In genomic region chr20:1822564-1823420, GRCh38 we compare ENCODE assay signal across 18 cellular contexts.
DNase-seq lines count a peak whose midpoint lies in the region; FAIRE-seq and TF ChIP-seq lines count a peak whose summit lies in the region.
"Had no signal": no experiment of that assay in that cellular context is flagged by ENCODE, and none has a peak within 500 bp of the region (broad histone marks: within the 10 kb centered on the region; RNA-seq: fewer than 3 reads in every experiment).

No MANE protein-coding gene starts in this region.

- H3K4me1 ChIP-seq in astrocyte (ENCODE audit: insufficient read depth, low read length) (peaks cover 24% of the 10 kb centered on the region), left ventricle myocardium inferior (peaks cover 16% of the 10 kb centered on the region)
- H3K4me1 ChIP-seq: BE2C had no signal

- no peak overlapping the region for H2AFZ ChIP-seq in astrocyte (ENCODE audit: low read depth, low read length)

- peaks cover 6% of the 10 kb centered on the region for H3K27me3 Mint-ChIP-seq in astrocyte (ENCODE audit: low read depth, unreplicated experiment)

- no peaks in the 10 kb centered on the region for H4K20me1 ChIP-seq in astrocyte (ENCODE audit: insufficient read depth, low read length)

- no peak overlapping the region for H3K4me3 Mint-ChIP-seq in astrocyte (ENCODE audit: unreplicated experiment)
- H3K4me3 Mint-ChIP-seq: activated T-helper 17 cell treated with anti-CD3 and anti-CD28 coated beads, Interleukin-2, amount 50 U/mL, for 72 hours had no signal

- peaks cover 23% of the 10 kb centered on the region for H3K9me3 Mint-ChIP-seq in astrocyte (ENCODE audit: unreplicated experiment)

- DNase-seq in EH (ENCODE audit: low read depth) (peak; percentile 19), astrocyte (ENCODE audit: low read depth) (peak; percentile 58), fibroblast of pulmonary artery (ENCODE audit: low read depth) (peak; percentile 69), retinal pigment epithelial cell (ENCODE audit: low read depth) (no peak), left ventricle myocardium inferior (no peak), iPS-NIHi11 (ENCODE audit: low spot score) (no peak)
- DNase-seq in effector CD4-positive, alpha-beta T cell: no peak
- DNase-seq: BE2C; central memory CD4-positive, alpha-beta T cell; effector memory CD4-positive, alpha-beta T cell; GDM1; left ventricle myocardium superior; MM.1S; naive B cell; NCI-H1930; ovary; stimulated activated CD4-positive, alpha-beta T cell treated with anti-CD3 and anti-CD28 coated beads, Interleukin-2, amount 100 ng/mL, for 48 hours had no signal

- H3K4me2 ChIP-seq in astrocyte (ENCODE audit: low read length): no peak overlapping the region

- peaks cover 11% of the 10 kb centered on the region for H3K36me3 Mint-ChIP-seq in astrocyte (ENCODE audit: low read depth, unreplicated experiment)

- H3K27ac ChIP-seq in astrocyte (ENCODE audit: low read depth, low read length) (no peak overlapping the region), left ventricle myocardium inferior (replicated peaks) (no peak overlapping the region)
- H3K27ac ChIP-seq: ovary had no signal

- H3K9me3 ChIP-seq in astrocyte (ENCODE audit: insufficient read depth, low read depth, low read length) (no peaks in the 10 kb centered on the region), left ventricle myocardium inferior (replicated peaks) (peaks cover 31% of the 10 kb centered on the region)
- H3K9me3 ChIP-seq: BE2C had no signal

- TF ChIP-seq CTCF in astrocyte (IDR thresholded peaks at IDR 0.05; ENCODE audit: insufficient read depth, low read depth, low read length) (no peak), fibroblast of pulmonary artery (IDR thresholded peaks at IDR 0.05; ENCODE audit: low read length, missing control alignments) (peak; percentile 18), retinal pigment epithelial cell (conservative IDR thresholded peaks at IDR 0.05; ENCODE audit: low read depth, low read length) (peak; percentile 11), left ventricle myocardium inferior (IDR thresholded peaks at IDR 0.05; ENCODE audit: borderline replicate concordance) (no peak)

- H3K4me3 ChIP-seq in astrocyte (ENCODE audit: insufficient read depth, low read depth, low read length): no peak overlapping the region
- H3K4me3 ChIP-seq in fibroblast of pulmonary artery (replicated peaks; ENCODE audit: low read depth, low read length): no peak overlapping the region
- no peak overlapping the region for H3K4me3 ChIP-seq in retinal pigment epithelial cell (ENCODE audit: low read length)
- H3K4me3 ChIP-seq in left ventricle myocardium inferior: no peak overlapping the region
- H3K4me3 ChIP-seq: ovary had no signal

- H3K9ac ChIP-seq in astrocyte (ENCODE audit: low read length): no peak overlapping the region

- H3K27ac Mint-ChIP-seq in astrocyte (ENCODE audit: unreplicated experiment): peak overlapping the region; percentile 9
- H3K27ac Mint-ChIP-seq: activated T-helper 17 cell treated with anti-CD3 and anti-CD28 coated beads, Interleukin-2, amount 50 U/mL, for 72 hours had no signal

- no peak for FAIRE-seq in astrocyte (lab: Jason Lieb, UNC)

- H3K27me3 ChIP-seq in astrocyte (ENCODE audit: insufficient read depth, low read length) (no peaks in the 10 kb centered on the region), left ventricle myocardium inferior (ENCODE audit: low read depth) (peaks cover 4% of the 10 kb centered on the region)
- H3K27me3 ChIP-seq: BE2C, ovary had no signal

- intact Hi-C loops in left ventricle myocardium inferior (cut with micrococcal nuclease): no loop called here

- peaks cover 34% of the 10 kb centered on the region for H3K4me1 Mint-ChIP-seq in astrocyte (ENCODE audit: low read depth, unreplicated experiment)

- no peaks in the 10 kb centered on the region for H3K36me3 ChIP-seq in astrocyte (ENCODE audit: insufficient read depth, low read length)
- H3K36me3 ChIP-seq in left ventricle myocardium inferior: no peaks in the 10 kb centered on the region
- H3K36me3 ChIP-seq: BE2C, ovary had no signal

- H3K79me2 ChIP-seq in astrocyte (ENCODE audit: insufficient read depth, low read length): no peaks in the 10 kb centered on the region

Comparison
In these comparisons a context has a peak if more than half of its experiments do, and no peak if none do; other contexts are left out.
1. DNase-seq: peak in EH (single experiment), astrocyte (single experiment) and fibroblast of pulmonary artery (single experiment); none in retinal pigment epithelial cell (single experiment), left ventricle myocardium inferior (single experiment), iPS-NIHi11 (single experiment) and effector CD4-positive, alpha-beta T cell (single experiment).
2. CTCF ChIP-seq: peak in fibroblast of pulmonary artery (single experiment) and retinal pigment epithelial cell (single experiment); none in astrocyte (single experiment) and left ventricle myocardium inferior (single experiment).